22 cellular contexts compared by ENCODE assay signal in genomic region chr9:95360866-95361265, GRCh38.
"Had no signal": no experiment of that assay in that cellular context is flagged by ENCODE, and none has a peak within 500 bp of the region (broad histone marks: within the 10 kb centered on the region; RNA-seq: fewer than 3 reads in every experiment).

No MANE protein-coding gene starts in this region.

- H3K27me3 ChIP-seq: gastrocnemius medialis had no signal

- H3K36me3 Mint-ChIP-seq: activated CD8-positive, alpha-beta memory T cell treated with anti-CD3 and anti-CD28 coated beads, Interleukin-2, amount 10 ng/mL, durations not matched to agents 7 days and 5 days; activated naive CD4-positive, alpha-beta T cell treated with anti-CD3 and anti-CD28 coated beads, Interleukin-2, amount 50 U/mL, for 24 hours; brain; memory B cell had no signal

- H3K27ac ChIP-seq: gastrocnemius medialis, VCaP had no signal

- ATAC-seq: activated CD8-positive, alpha-beta memory T cell treated with anti-CD3 and anti-CD28 coated beads, Interleukin-2, amount 10 ng/mL, durations not matched to agents 7 days and 5 days; activated CD8-positive, alpha-beta T cell treated with anti-CD3 and anti-CD28 coated beads for 36 hours; esophagus mucosa; gastrocnemius medialis; left cardiac atrium had no signal

- H3K27ac Mint-ChIP-seq: activated CD4-positive, alpha-beta T cell treated with anti-CD3 and anti-CD28 coated beads, Interleukin-2, amount 10 ng/mL, durations not matched to agents 7 days and 5 days; activated CD8-positive, alpha-beta memory T cell treated with anti-CD3 and anti-CD28 coated beads, Interleukin-2, amount 10 ng/mL, durations not matched to agents 7 days and 5 days; activated CD8-positive, alpha-beta T cell treated with anti-CD3 and anti-CD28 coated beads for 36 hours; activated naive CD4-positive, alpha-beta T cell treated with anti-CD3 and anti-CD28 coated beads, Interleukin-2, amount 50 U/mL, for 24 hours; brain; dendritic cell treated with granulocyte-macrophage colony-stimulating factor and Interleukin-4, amounts not matched to agents 40 ng/mL and 50 ng/mL, for 4 days; memory B cell; nephron had no signal

- H3K36me3 ChIP-seq: gastrocnemius medialis had no signal

- H3K9me3 Mint-ChIP-seq: activated CD4-positive, alpha-beta T cell treated with anti-CD3 and anti-CD28 coated beads, Interleukin-2, amount 10 ng/mL, durations not matched to agents 7 days and 5 days; activated CD8-positive, alpha-beta T cell treated with anti-CD3 and anti-CD28 coated beads for 36 hours; activated naive CD4-positive, alpha-beta T cell treated with anti-CD3 and anti-CD28 coated beads, Interleukin-2, amount 50 U/mL, for 24 hours; dendritic cell treated with granulocyte-macrophage colony-stimulating factor and Interleukin-4, amounts not matched to agents 40 ng/mL and 50 ng/mL, for 4 days; memory B cell; nephron had no signal

- H3K4me1 Mint-ChIP-seq: activated CD4-positive, alpha-beta T cell treated with anti-CD3 and anti-CD28 coated beads, Interleukin-2, amount 10 ng/mL, durations not matched to agents 7 days and 5 days; activated CD8-positive, alpha-beta memory T cell treated with anti-CD3 and anti-CD28 coated beads, Interleukin-2, amount 10 ng/mL, durations not matched to agents 7 days and 5 days; activated naive CD4-positive, alpha-beta T cell treated with anti-CD3 and anti-CD28 coated beads, Interleukin-2, amount 50 U/mL, for 24 hours; memory B cell had no signal

- H3K4me3 ChIP-seq: gastrocnemius medialis had no signal

- H3K4me3 Mint-ChIP-seq: activated CD4-positive, alpha-beta T cell treated with anti-CD3 and anti-CD28 coated beads, Interleukin-2, amount 10 ng/mL, durations not matched to agents 7 days and 5 days; activated CD8-positive, alpha-beta memory T cell treated with anti-CD3 and anti-CD28 coated beads, Interleukin-2, amount 10 ng/mL, durations not matched to agents 7 days and 5 days; activated CD8-positive, alpha-beta T cell treated with anti-CD3 and anti-CD28 coated beads for 36 hours; activated naive CD4-positive, alpha-beta T cell treated with anti-CD3 and anti-CD28 coated beads, Interleukin-2, amount 50 U/mL, for 24 hours; dendritic cell treated with granulocyte-macrophage colony-stimulating factor and Interleukin-4, amounts not matched to agents 40 ng/mL and 50 ng/mL, for 4 days; memory B cell; nephron had no signal

- H3K9me3 ChIP-seq: gastrocnemius medialis had no signal

- DNase-seq: activated CD4-positive, alpha-beta T cell treated with anti-CD3 and anti-CD28 coated beads, Interleukin-2, amount 10 ng/mL, durations not matched to agents 7 days and 5 days; activated CD4-positive, CD25-positive, alpha-beta regulatory T cell treated with anti-CD3 and anti-CD28 coated beads, Interleukin-2, amount 50 U/mL, for 72 hours; activated CD8-positive, alpha-beta memory T cell treated with anti-CD3 and anti-CD28 coated beads, Interleukin-2, amount 10 ng/mL, durations not matched to agents 7 days and 5 days; activated CD8-positive, alpha-beta T cell treated with anti-CD3 and anti-CD28 coated beads for 36 hours; activated gamma-delta T cell; activated T-cell treated with anti-CD3 and anti-CD28 coated beads for 4 hours; aorta; caudate nucleus; effector CD4-positive, alpha-beta T cell; gastrocnemius medialis; hypothalamus; left cardiac atrium; posterior cingulate gyrus; stimulated activated CD4-positive, alpha-beta T cell treated with anti-CD3 and anti-CD28 coated beads, Interleukin-4, amount 100 ng/mL, for 1 hour; stimulated activated naive CD4-positive, alpha-beta T cell treated with Interleukin-2 at 50 U/mL for 16 hours had no signal
